In genomic region chr14:92103363-92103762, GRCh38 we compare ENCODE assay signal across 1 cellular context.
TF ChIP-seq lines count a peak whose summit lies in the region.

No MANE protein-coding gene starts in this region.

TF ChIP-seq in HCT116, 20 proteins besides CTCF, POLR2A, EP300 and RAD21:
- TF ChIP-seq TCF7L2 (IDR thresholded peaks at IDR 0.05; ENCODE audit: borderline replicate concordance, extremely low read depth, insufficient read depth, insufficient read length) (no peak), MAX (IDR thresholded peaks at IDR 0.05) (no peak), EGR1 (IDR thresholded peaks at IDR 0.05; ENCODE audit: low read depth) (no peak), CEBPB (IDR thresholded peaks at IDR 0.05; ENCODE audit: low read depth) (no peak), YY1 (IDR thresholded peaks at IDR 0.05; ENCODE audit: extremely low read depth, insufficient replicate concordance, low read depth, low read length) (no peak), FOSL1 (IDR thresholded peaks at IDR 0.05; ENCODE audit: low read depth) (no peak), JUND (IDR thresholded peaks at IDR 0.05) (no peak), EZH2 (IDR thresholded peaks at IDR 0.05) (no peak), SRF (IDR thresholded peaks at IDR 0.05; ENCODE audit: low read depth) (no peak), CBX3 (IDR thresholded peaks at IDR 0.05; ENCODE audit: low read depth) (no peak), EZH2phosphoT487 (IDR thresholded peaks at IDR 0.05; ENCODE audit: borderline replicate concordance) (no peak), SIN3A (IDR thresholded peaks at IDR 0.05; ENCODE audit: low read depth) (no peak), REST (IDR thresholded peaks at IDR 0.05; ENCODE audit: low read depth) (no peak), POLR2AphosphoS5 (IDR thresholded peaks at IDR 0.05; ENCODE audit: low read depth, low read length) (no peak), ELF1 (IDR thresholded peaks at IDR 0.05; ENCODE audit: borderline replicate concordance, low read depth) (no peak), ZBTB33 (IDR thresholded peaks at IDR 0.05; ENCODE audit: extremely low read depth, insufficient replicate concordance, low read length) (no peak), ZFX (IDR thresholded peaks at IDR 0.05) (no peak), ZNF274 (IDR thresholded peaks at IDR 0.05; ENCODE audit: low read depth, low read length) (no peak)
